Comparison of ENCODE assay signal across 2 cellular contexts in the genomic region with DNA sequence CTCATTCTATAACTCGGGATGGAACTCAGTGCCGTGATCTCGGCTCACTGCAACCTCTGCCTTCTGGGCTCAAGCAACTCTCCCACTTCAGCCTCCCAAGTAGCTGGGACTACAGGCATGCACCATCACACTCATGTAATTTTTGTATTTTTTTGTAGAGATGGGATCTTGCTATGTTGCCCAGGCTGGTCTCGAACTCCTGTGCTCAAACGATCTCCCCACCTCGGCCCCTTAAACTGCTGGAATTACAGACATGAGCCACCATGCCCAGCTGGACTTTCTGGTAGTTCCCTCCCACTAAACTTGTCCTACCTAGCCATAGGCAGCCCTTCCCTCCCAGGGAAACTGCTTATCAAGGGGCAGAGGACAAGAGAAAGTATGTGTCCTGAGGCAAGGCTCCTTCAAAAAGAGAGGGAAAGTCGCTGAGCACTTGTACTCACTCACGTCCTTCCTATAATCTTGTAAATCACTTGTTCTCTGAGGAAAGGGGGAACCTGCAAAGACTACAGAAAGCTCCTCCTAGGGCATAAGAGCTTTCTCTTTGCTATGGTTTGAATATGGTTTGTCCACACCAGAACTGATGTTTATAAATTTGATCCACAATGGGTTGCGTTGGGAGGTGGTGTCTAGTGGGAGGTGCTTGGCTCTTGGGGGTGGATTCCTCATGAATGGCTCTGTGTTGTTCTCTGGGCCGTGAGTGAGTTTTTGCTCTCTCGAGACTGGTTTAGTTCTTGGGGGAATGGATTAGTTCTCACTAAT.
TF ChIP-seq lines count a peak whose summit lies in the region.

No MANE protein-coding gene starts in this region.

TF ChIP-seq in WTC11, 78 proteins besides CTCF, POLR2A, EP300 and RAD21 (continued from another document):
- TF ChIP-seq ZNF512 (CRISPR knock-in tag; IDR thresholded peaks at IDR 0.05; ENCODE audit: borderline replicate concordance) (no peak), ZNF425 (CRISPR knock-in tag; conservative IDR thresholded peaks at IDR 0.05) (no peak), SMAD4 (CRISPR knock-in tag; IDR thresholded peaks at IDR 0.05) (no peak), ZNF138 (CRISPR knock-in tag; conservative IDR thresholded peaks at IDR 0.05) (no peak)

TF ChIP-seq in SK-N-SH, 30 proteins besides CTCF, POLR2A, EP300 and RAD21 (continued from another document):
- TF ChIP-seq, protein P1, sequence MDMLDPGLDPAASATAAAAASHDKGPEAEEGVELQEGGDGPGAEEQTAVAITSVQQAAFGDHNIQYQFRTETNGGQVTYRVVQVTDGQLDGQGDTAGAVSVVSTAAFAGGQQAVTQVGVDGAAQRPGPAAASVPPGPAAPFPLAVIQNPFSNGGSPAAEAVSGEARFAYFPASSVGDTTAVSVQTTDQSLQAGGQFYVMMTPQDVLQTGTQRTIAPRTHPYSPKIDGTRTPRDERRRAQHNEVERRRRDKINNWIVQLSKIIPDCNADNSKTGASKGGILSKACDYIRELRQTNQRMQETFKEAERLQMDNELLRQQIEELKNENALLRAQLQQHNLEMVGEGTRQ (IDR thresholded peaks at IDR 0.05; ENCODE audit: borderline replicate concordance, low read depth, low read length): no peak
- TF ChIP-seq REST (IDR thresholded peaks at IDR 0.05; ENCODE audit: low read depth, low read length): no peak
- no peak for TF ChIP-seq GABPA (IDR thresholded peaks at IDR 0.05; ENCODE audit: low read depth)
- TF ChIP-seq RFX5 (IDR thresholded peaks at IDR 0.05; ENCODE audit: low read length): no peak
- TF ChIP-seq USF1 (IDR thresholded peaks at IDR 0.05; ENCODE audit: borderline replicate concordance, low read depth): no peak
- TF ChIP-seq ELF1 (IDR thresholded peaks at IDR 0.05): no peak
- no peak for TF ChIP-seq TAF1 (IDR thresholded peaks at IDR 0.05; ENCODE audit: borderline replicate concordance, low read depth, low read length)
- no peak for TF ChIP-seq JUND (IDR thresholded peaks at IDR 0.05)
- TF ChIP-seq, protein P2, sequence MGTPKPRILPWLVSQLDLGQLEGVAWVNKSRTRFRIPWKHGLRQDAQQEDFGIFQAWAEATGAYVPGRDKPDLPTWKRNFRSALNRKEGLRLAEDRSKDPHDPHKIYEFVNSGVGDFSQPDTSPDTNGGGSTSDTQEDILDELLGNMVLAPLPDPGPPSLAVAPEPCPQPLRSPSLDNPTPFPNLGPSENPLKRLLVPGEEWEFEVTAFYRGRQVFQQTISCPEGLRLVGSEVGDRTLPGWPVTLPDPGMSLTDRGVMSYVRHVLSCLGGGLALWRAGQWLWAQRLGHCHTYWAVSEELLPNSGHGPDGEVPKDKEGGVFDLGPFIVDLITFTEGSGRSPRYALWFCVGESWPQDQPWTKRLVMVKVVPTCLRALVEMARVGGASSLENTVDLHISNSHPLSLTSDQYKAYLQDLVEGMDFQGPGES (IDR thresholded peaks at IDR 0.05; ENCODE audit: low read depth, low read length): no peak
- no peak for TF ChIP-seq MAX (IDR thresholded peaks at IDR 0.05; ENCODE audit: low read depth)
- TF ChIP-seq RXRA (IDR thresholded peaks at IDR 0.05; ENCODE audit: borderline replicate concordance, low read depth): no peak
- no peak for TF ChIP-seq RCOR1 (IDR thresholded peaks at IDR 0.05; ENCODE audit: low read length)
- no peak for TF ChIP-seq NRF1 (IDR thresholded peaks at IDR 0.05; ENCODE audit: low read depth, low read length)
- TF ChIP-seq GATA2 (CRISPR knock-in tag; IDR thresholded peaks at IDR 0.05): no peak
- no peak for TF ChIP-seq EZH2phosphoT487 (IDR thresholded peaks at IDR 0.05; ENCODE audit: borderline replicate concordance, low read depth)
- TF ChIP-seq MEF2A (IDR thresholded peaks at IDR 0.05; ENCODE audit: borderline replicate concordance, low read depth): no peak
- no peak for TF ChIP-seq MXI1 (IDR thresholded peaks at IDR 0.05; ENCODE audit: low read depth, low read length)
- TF ChIP-seq NFIC (IDR thresholded peaks at IDR 0.05; ENCODE audit: borderline replicate concordance): no peak
- no peak for TF ChIP-seq SIN3A (IDR thresholded peaks at IDR 0.05; ENCODE audit: borderline replicate concordance, low read depth, low read length)
